Comparison of ENCODE assay signal across 17 cellular contexts in the genomic region with DNA sequence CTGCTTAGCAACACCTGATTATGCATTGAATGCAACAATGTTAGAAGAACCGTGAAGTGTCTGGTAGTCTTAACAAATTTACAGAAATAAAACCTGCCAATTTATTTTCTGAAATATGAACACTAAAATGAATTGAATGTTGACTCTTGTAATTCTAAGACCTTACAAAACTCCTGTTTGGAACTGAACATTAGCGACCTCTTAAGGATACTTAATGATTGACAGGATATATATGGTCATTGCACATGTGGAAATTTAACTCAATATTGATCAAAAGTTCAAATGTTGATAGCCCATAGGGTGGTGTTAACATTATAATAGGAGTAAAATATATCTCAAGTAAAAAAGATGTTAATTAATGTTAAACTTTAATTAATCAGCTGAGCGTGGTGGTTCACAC.
"Had no signal": no experiment of that assay in that cellular context is flagged by ENCODE, and none has a peak within 500 bp of the region (broad histone marks: within the 10 kb centered on the region; RNA-seq: fewer than 3 reads in every experiment).

No MANE protein-coding gene starts in this region.

- ATAC-seq: activated CD8-positive, alpha-beta T cell treated with anti-CD3 and anti-CD28 coated beads, Interleukin-2, amount 10 ng/mL, durations not matched to agents 7 days and 5 days; activated naive CD8-positive, alpha-beta T cell treated with anti-CD3 and anti-CD28 coated beads, Interleukin-2, amount 50 U/mL, for 24 hours; natural killer cell; psoas muscle had no signal

- DNase-seq: activated CD4-positive, alpha-beta T cell treated with anti-CD3 and anti-CD28 coated beads for 1 hour; activated CD4-positive, alpha-beta T cell treated with anti-CD3 and anti-CD28 coated beads, Interleukin-2, amount 50 U/mL, for 1 hour; activated CD8-positive, alpha-beta T cell treated with anti-CD3 and anti-CD28 coated beads, Interleukin-2, amount 10 ng/mL, durations not matched to agents 7 days and 5 days; activated gamma-delta T cell; activated naive CD4-positive, alpha-beta T cell treated with anti-CD3 and anti-CD28 coated beads, Interleukin-2, amount 50 U/mL, for 16 hours; activated naive CD8-positive, alpha-beta T cell treated with anti-CD3 and anti-CD28 coated beads, Interleukin-2, amount 50 U/mL, for 24 hours; foreskin fibroblast; hypothalamus; left ventricle myocardium inferior; natural killer cell; ovary; psoas muscle; spleen; stimulated activated CD4-positive, alpha-beta T cell treated with anti-CD3 and anti-CD28 coated beads, Interleukin-4, amount 100 ng/mL, for 1 hour; stimulated activated naive CD4-positive, alpha-beta T cell; testis; trophoblast cell had no signal
